14 cellular contexts compared by ENCODE assay signal in genomic region chr12:50529345-50529744, GRCh38. TPM values are rescaled to one million over a fixed set of nuclear protein-coding genes. Genes with fewer than 3 reads are reported as not detected.
DNase-seq lines count a peak whose midpoint lies in the region; ATAC-seq and TF ChIP-seq lines count a peak whose summit lies in the region.
"Had no signal": no experiment of that assay in that cellular context is flagged by ENCODE, and none has a peak within 500 bp of the region (broad histone marks: within the 10 kb centered on the region; RNA-seq: fewer than 3 reads in every experiment).

No MANE protein-coding gene starts in this region.

- no peaks in the 10 kb centered on the region for H3K9me3 ChIP-seq in neutrophil
- H3K9me3 ChIP-seq in ovary, result no peaks in the 10 kb centered on the region
- no peaks in the 10 kb centered on the region for H3K9me3 ChIP-seq in MG63
- H3K9me3 ChIP-seq: left lung had no signal

- H3K4me1 Mint-ChIP-seq in activated CD4-positive, alpha-beta T cell treated with anti-CD3 and anti-CD28 coated beads for 36 hours, result peaks cover 30% of the 10 kb centered on the region
- H3K4me1 Mint-ChIP-seq in HFFc6 (ENCODE audit: low read depth), result peaks cover 25% of the 10 kb centered on the region
- H3K4me1 Mint-ChIP-seq in dendritic cell treated with granulocyte-macrophage colony-stimulating factor and Interleukin-4, amounts not matched to agents 40 ng/mL and 50 ng/mL, for 4 days (ENCODE audit: low read depth), result peaks cover 29% of the 10 kb centered on the region

- no peaks in the 10 kb centered on the region for H3K27me3 ChIP-seq in neutrophil
- H3K27me3 ChIP-seq in ovary, result no peaks in the 10 kb centered on the region
- no peaks in the 10 kb centered on the region for H3K27me3 ChIP-seq in MG63
- H3K27me3 ChIP-seq: left lung had no signal

- ATAC-seq in activated CD4-positive, alpha-beta T cell treated with anti-CD3 and anti-CD28 coated beads for 36 hours, result no peak
- ATAC-seq: left lung, right cardiac atrium had no signal

- peaks cover 37 to 39% of the 10 kb centered on the region in 2 experiments for H3K4me1 ChIP-seq in neutrophil (ENCODE audit: control insufficient read depth in 1 of 2, insufficient read depth in 1 of 2, low read depth in 1 of 2, low read length in 1 of 2)
- peaks cover 20% of the 10 kb centered on the region for H3K4me1 ChIP-seq in ovary (ENCODE audit: insufficient read depth)

- no peaks in the 10 kb centered on the region for H3K27me3 Mint-ChIP-seq in activated CD4-positive, alpha-beta T cell treated with anti-CD3 and anti-CD28 coated beads for 36 hours
- no peaks in the 10 kb centered on the region; the same call in 1 of the 2 replicates for H3K27me3 Mint-ChIP-seq in HFFc6 (ENCODE audit: insufficient read depth)
- no peaks in the 10 kb centered on the region for H3K27me3 Mint-ChIP-seq in dendritic cell treated with granulocyte-macrophage colony-stimulating factor and Interleukin-4, amounts not matched to agents 40 ng/mL and 50 ng/mL, for 4 days

- TF ChIP-seq EP300 in ovary (IDR thresholded peaks at IDR 0.05), result no peak

- peak overlapping the region; percentile 28 for H3K27ac ChIP-seq in neutrophil
- no peak overlapping the region for H3K27ac ChIP-seq in ovary
- H3K27ac ChIP-seq: left lung had no signal

- peaks cover 14% of the 10 kb centered on the region for H3K36me3 Mint-ChIP-seq in activated CD4-positive, alpha-beta T cell treated with anti-CD3 and anti-CD28 coated beads for 36 hours (ENCODE audit: low read depth)
- peaks cover 11% of the 10 kb centered on the region for H3K36me3 Mint-ChIP-seq in HFFc6 (ENCODE audit: low read depth)
- H3K36me3 Mint-ChIP-seq in dendritic cell treated with granulocyte-macrophage colony-stimulating factor and Interleukin-4, amounts not matched to agents 40 ng/mL and 50 ng/mL, for 4 days (ENCODE audit: low read depth), result peaks cover 47% of the 10 kb centered on the region

- H3K27ac Mint-ChIP-seq in activated CD4-positive, alpha-beta T cell treated with anti-CD3 and anti-CD28 coated beads for 36 hours, result peak overlapping the region; percentile 59
- peak overlapping the region; percentile 19; the same call in 1 of the 2 replicates for H3K27ac Mint-ChIP-seq in HFFc6
- H3K27ac Mint-ChIP-seq in dendritic cell treated with granulocyte-macrophage colony-stimulating factor and Interleukin-4, amounts not matched to agents 40 ng/mL and 50 ng/mL, for 4 days, result peak overlapping the region; percentile 63

- POLR2A ChIA-PET in activated CD4-positive, alpha-beta T cell treated with anti-CD3 and anti-CD28 coated beads for 36 hours (lab: Charles Lee), result no interaction called here

- DNase-seq in activated CD4-positive, alpha-beta T cell treated with anti-CD3 and anti-CD28 coated beads for 36 hours, result no peak
- DNase-seq in activated CD4-positive, alpha-beta T cell treated with anti-CD3 and anti-CD28 coated beads, Interleukin-2, amount 50 U/mL, for 4 hours, result no peak
- DNase-seq in HFFc6 (no peak), ovary (no peak), MG63 (no peak), GM19240 (ENCODE audit: insufficient read length, low spot score) (no peak)
- DNase-seq: activated T-cell treated with anti-CD3 and anti-CD28 coated beads for 4 hours; dermis blood vessel endothelial cell; left lung; NCI-H2171; right cardiac atrium; stimulated activated CD4-positive, alpha-beta T cell treated with anti-CD3 and anti-CD28 coated beads, Interleukin-4, amount 100 ng/mL, for 4 hours had no signal

- no peak for TF ChIP-seq POLR2A in ovary (IDR thresholded peaks at IDR 0.05)

- WGBS in ovary, 3 donors, result 91 to 98% (median 97%) methylated on average over 3 of the region's 3 CpGs

- no peak for TF ChIP-seq CTCF in HFFc6 (IDR thresholded peaks at IDR 0.05)
- TF ChIP-seq CTCF in neutrophil (IDR thresholded peaks at IDR 0.05), result no peak
- TF ChIP-seq CTCF in ovary (IDR thresholded peaks at IDR 0.05), result no peak

- H3K9me3 Mint-ChIP-seq in activated CD4-positive, alpha-beta T cell treated with anti-CD3 and anti-CD28 coated beads for 36 hours (ENCODE audit: low read depth), result no peaks in the 10 kb centered on the region
- H3K9me3 Mint-ChIP-seq in HFFc6, result no peaks in the 10 kb centered on the region
- H3K9me3 Mint-ChIP-seq in dendritic cell treated with granulocyte-macrophage colony-stimulating factor and Interleukin-4, amounts not matched to agents 40 ng/mL and 50 ng/mL, for 4 days, result peaks cover 4% of the 10 kb centered on the region

- CTCF ChIA-PET in activated CD4-positive, alpha-beta T cell treated with anti-CD3 and anti-CD28 coated beads for 36 hours (lab: Charles Lee), result interaction anchor here (1.1 kb wide), 1 partner anchor 25 kb away, joined by 4 read pairs; no protein-coding TSS in a partner anchor

- H3K36me3 ChIP-seq in neutrophil (no peaks in the 10 kb centered on the region), ovary (no peaks in the 10 kb centered on the region), MG63 (no peaks in the 10 kb centered on the region; the same call in 1 of the 2 replicates)
- H3K36me3 ChIP-seq: left lung had no signal

- no peak overlapping the region for H3K4me3 Mint-ChIP-seq in activated CD4-positive, alpha-beta T cell treated with anti-CD3 and anti-CD28 coated beads for 36 hours
- no peak overlapping the region for H3K4me3 Mint-ChIP-seq in HFFc6
- no peak overlapping the region for H3K4me3 Mint-ChIP-seq in dendritic cell treated with granulocyte-macrophage colony-stimulating factor and Interleukin-4, amounts not matched to agents 40 ng/mL and 50 ng/mL, for 4 days

- H3K4me3 ChIP-seq in neutrophil (ENCODE audit: low read depth in 1 of 2, low read length in 1 of 2) (no peak overlapping the region), ovary (no peak overlapping the region), MG63 (no peak overlapping the region)
- H3K4me3 ChIP-seq: left lung had no signal

- intact Hi-C loops in activated CD4-positive, alpha-beta T cell treated with anti-CD3 and anti-CD28 coated beads for 36 hours (cut with DNase I, micrococcal nuclease), result no loop called here
- intact Hi-C loops in dendritic cell treated with granulocyte-macrophage colony-stimulating factor and Interleukin-4, amounts not matched to agents 40 ng/mL and 50 ng/mL, for 4 days (cut with micrococcal nuclease), result no loop called here
- intact Hi-C loops in ovary (cut with DNase I), result no loop called here

RNA-seq across cellular contexts. Expression of gene DIP2B, which starts 24.6 kb away (rescaled TPM):
- 10 to 100 TPM; 29.2 to 29.4 TPM for total RNA-seq in activated CD4-positive, alpha-beta T cell treated with anti-CD3 and anti-CD28 coated beads for 36 hours
- 10 to 100 TPM; 17.4 to 24.7 (median 20.6) TPM for total RNA-seq in HFFc6 (2021; fragmentation: NEBNext Ultra II Directional; extraction: Animal tissue kit (Norgen Biotek cat#: 25700))
- 10 to 100 TPM; 16.4 to 33.3 (median 20.0) TPM for total RNA-seq in ovary
- 10 to 100 TPM in 1 of 2 donors, 1 to 10 TPM in 1; 7.2 to 17.4 TPM for polyA plus RNA-seq in ovary
- 3.4 and 3.6 TPM in 2 replicates for total RNA-seq in MG63 (2014; rRNA removed; shearing (Covaris generic); ENCODE audit: low replicate concordance)
